Comparison of ENCODE assay signal across 23 cellular contexts in genomic region chr2:206105038-206105437, GRCh38.
"Had no signal": no experiment of that assay in that cellular context is flagged by ENCODE, and none has a peak within 500 bp of the region (broad histone marks: within the 10 kb centered on the region; RNA-seq: fewer than 3 reads in every experiment).

No MANE protein-coding gene starts in this region.

- H3K27ac Mint-ChIP-seq: activated CD4-positive, alpha-beta T cell treated with anti-CD3 and anti-CD28 coated beads, Interleukin-2, amount 10 ng/mL, durations not matched to agents 24 days and 14 days; activated CD8-positive, alpha-beta T cell treated with anti-CD3 and anti-CD28 coated beads for 36 hours; activated naive CD4-positive, alpha-beta T cell treated with anti-CD3 and anti-CD28 coated beads for 36 hours; activated naive CD8-positive, alpha-beta T cell; WTC11 had no signal

- DNase-seq: activated CD4-positive, alpha-beta T cell treated with anti-CD3 and anti-CD28 coated beads, Interleukin-2, amount 10 ng/mL, durations not matched to agents 24 days and 14 days; activated CD4-positive, CD25-positive, alpha-beta regulatory T cell treated with anti-CD3 and anti-CD28 coated beads, Interleukin-2, amount 50 U/mL, for 72 hours; activated CD8-positive, alpha-beta memory T cell treated with anti-CD3 and anti-CD28 coated beads, Interleukin-2, amount 50 U/mL, for 48 hours; activated CD8-positive, alpha-beta T cell treated with anti-CD3 and anti-CD28 coated beads for 36 hours; activated gamma-delta T cell; activated naive CD4-positive, alpha-beta T cell treated with anti-CD3 and anti-CD28 coated beads for 36 hours; activated T-cell treated with anti-CD3 and anti-CD28 coated beads, Interleukin-2, amount 50 U/mL, for 1 hour; cerebellar nuclear complex; Karpas-422; MM.1S; NCI-H1105; NCI-H1436; NCI-H187; NCI-H2081; NCI-H446; NCI-H524; PC-3; SHP77 treated with DMSO at 0.1 percent for 48 hours; T-helper 17 cell; T-helper 9 cell had no signal

- H3K4me1 Mint-ChIP-seq: activated CD4-positive, alpha-beta T cell treated with anti-CD3 and anti-CD28 coated beads, Interleukin-2, amount 10 ng/mL, durations not matched to agents 24 days and 14 days; T-helper 17 cell; WTC11 had no signal

- FAIRE-seq: colon had no signal

- ATAC-seq: activated CD8-positive, alpha-beta T cell treated with anti-CD3 and anti-CD28 coated beads for 36 hours; PC-3; T-helper 17 cell; WTC11 had no signal

- H3K9me3 Mint-ChIP-seq: activated CD4-positive, alpha-beta T cell treated with anti-CD3 and anti-CD28 coated beads, Interleukin-2, amount 10 ng/mL, durations not matched to agents 24 days and 14 days; activated CD8-positive, alpha-beta T cell treated with anti-CD3 and anti-CD28 coated beads for 36 hours; activated naive CD4-positive, alpha-beta T cell treated with anti-CD3 and anti-CD28 coated beads for 36 hours; WTC11 had no signal

- H3K4me3 Mint-ChIP-seq: activated CD4-positive, alpha-beta T cell treated with anti-CD3 and anti-CD28 coated beads, Interleukin-2, amount 10 ng/mL, durations not matched to agents 24 days and 14 days; activated CD8-positive, alpha-beta T cell treated with anti-CD3 and anti-CD28 coated beads for 36 hours; activated naive CD4-positive, alpha-beta T cell treated with anti-CD3 and anti-CD28 coated beads for 36 hours; activated naive CD8-positive, alpha-beta T cell; T-helper 17 cell; WTC11 had no signal

- H3K27me3 Mint-ChIP-seq: activated CD4-positive, alpha-beta T cell treated with anti-CD3 and anti-CD28 coated beads, Interleukin-2, amount 10 ng/mL, durations not matched to agents 24 days and 14 days; activated CD8-positive, alpha-beta T cell treated with anti-CD3 and anti-CD28 coated beads for 36 hours; activated naive CD8-positive, alpha-beta T cell; T-helper 17 cell had no signal

- H3K36me3 Mint-ChIP-seq: WTC11 had no signal
